Comparison of ENCODE assay signal across 31 cellular contexts in the genomic region with DNA sequence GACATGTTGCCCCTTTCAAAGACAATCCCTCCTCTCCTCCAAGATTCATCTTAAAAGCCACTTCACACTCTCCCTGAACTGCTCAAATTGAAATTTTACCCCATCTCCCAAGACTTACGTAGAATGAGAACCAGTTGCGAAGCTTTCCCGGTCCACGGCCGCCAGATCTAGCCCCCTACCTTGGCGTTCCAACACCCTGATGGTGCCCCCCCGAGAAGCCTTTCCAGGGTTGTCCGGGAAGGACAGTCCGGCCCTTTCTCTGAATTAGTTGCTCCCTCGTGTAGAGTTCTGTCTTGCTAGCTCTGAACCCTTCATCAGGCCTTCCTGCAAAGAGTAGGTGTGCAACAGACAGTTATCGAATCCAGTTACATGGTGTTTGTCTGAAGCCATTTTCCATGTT. TPM values are rescaled to one million over a fixed set of nuclear protein-coding genes. Genes with fewer than 3 reads are reported as not detected.
"Had no signal": no experiment of that assay in that cellular context is flagged by ENCODE, and none has a peak within 500 bp of the region (broad histone marks: within the 10 kb centered on the region; RNA-seq: fewer than 3 reads in every experiment).

No MANE protein-coding gene starts in this region.

- H3K4me3 Mint-ChIP-seq: activated B cell treated with CpG ODN at 0.5 μM for 24 hours; activated CD4-positive, alpha-beta memory T cell treated with anti-CD3 and anti-CD28 coated beads for 36 hours; activated CD4-positive, alpha-beta T cell treated with anti-CD3 and anti-CD28 coated beads, Interleukin-2, amount 10 ng/mL, durations not matched to agents 24 days and 14 days; activated CD8-positive, alpha-beta T cell treated with anti-CD3 and anti-CD28 coated beads for 36 hours; activated naive CD4-positive, alpha-beta T cell treated with anti-CD3 and anti-CD28 coated beads, Interleukin-2, amount 10 ng/mL, durations not matched to agents 7 days and 5 days; activated naive CD4-positive, alpha-beta T cell treated with anti-CD3 and anti-CD28 coated beads, Interleukin-2, amount 50 U/mL, for 24 hours; activated naive CD8-positive, alpha-beta T cell; activated naive CD8-positive, alpha-beta T cell treated with anti-CD3 and anti-CD28 coated beads, Interleukin-2, amount 10 ng/mL, durations not matched to agents 7 days and 5 days; activated naive CD8-positive, alpha-beta T cell treated with anti-CD3 and anti-CD28 coated beads, Interleukin-2, amount 50 U/mL, for 24 hours; activated T-cell treated with anti-CD3 and anti-CD28 coated beads, Interleukin-2, amount 50 U/mL, for 24 hours; T-helper 1 cell treated with Interleukin-12 subunit alpha and Interleukin-12 subunit beta and Interleukin-4 antibody, amounts not matched to agents 30 μg/mL and 1 μg/mL, for 36 hours; T-helper 2 cell treated with Interferon-gamma antibody and Interleukin-4, amounts not matched to agents 5 μg/mL and 100 μg/mL, for 36 hours had no signal

- H3K27ac Mint-ChIP-seq: activated B cell treated with CpG ODN at 0.5 μM for 24 hours; activated CD4-positive, alpha-beta memory T cell treated with anti-CD3 and anti-CD28 coated beads for 36 hours; activated CD4-positive, alpha-beta T cell treated with anti-CD3 and anti-CD28 coated beads, Interleukin-2, amount 10 ng/mL, durations not matched to agents 24 days and 14 days; activated CD8-positive, alpha-beta T cell treated with anti-CD3 and anti-CD28 coated beads for 36 hours; activated naive CD4-positive, alpha-beta T cell treated with anti-CD3 and anti-CD28 coated beads, Interleukin-2, amount 10 ng/mL, durations not matched to agents 7 days and 5 days; activated naive CD4-positive, alpha-beta T cell treated with anti-CD3 and anti-CD28 coated beads, Interleukin-2, amount 50 U/mL, for 24 hours; activated naive CD8-positive, alpha-beta T cell; activated naive CD8-positive, alpha-beta T cell treated with anti-CD3 and anti-CD28 coated beads, Interleukin-2, amount 10 ng/mL, durations not matched to agents 7 days and 5 days; activated naive CD8-positive, alpha-beta T cell treated with anti-CD3 and anti-CD28 coated beads, Interleukin-2, amount 50 U/mL, for 24 hours; activated T-cell treated with anti-CD3 and anti-CD28 coated beads, Interleukin-2, amount 50 U/mL, for 24 hours; activated T-helper 2 cell treated with anti-CD3 and anti-CD28 coated beads, Interferon-gamma antibody, Interleukin-2, Interleukin-4, amounts not matched to agents 10 μg/mL and 5 μg/mL and 100 μg/mL, durations not matched to agents 14 hours and 24 hours and 36 hours; T-helper 1 cell treated with Interleukin-12 subunit alpha and Interleukin-12 subunit beta and Interleukin-4 antibody, amounts not matched to agents 30 μg/mL and 1 μg/mL, for 36 hours; T-helper 2 cell treated with Interferon-gamma antibody and Interleukin-4, amounts not matched to agents 5 μg/mL and 100 μg/mL, for 36 hours had no signal

- ATAC-seq: activated CD8-positive, alpha-beta T cell treated with anti-CD3 and anti-CD28 coated beads for 36 hours; activated naive CD8-positive, alpha-beta T cell treated with anti-CD3 and anti-CD28 coated beads, Interleukin-2, amount 50 U/mL, for 24 hours; body of pancreas had no signal

- H3K4me3 ChIP-seq: body of pancreas, breast epithelium had no signal

- H3K9me3 ChIP-seq: body of pancreas, breast epithelium had no signal

- H3K27ac ChIP-seq: body of pancreas, brain microvascular endothelial cell, breast epithelium, VCaP had no signal

- H3K4me1 Mint-ChIP-seq: activated naive CD4-positive, alpha-beta T cell treated with anti-CD3 and anti-CD28 coated beads, Interleukin-2, amount 50 U/mL, for 24 hours had no signal

- H3K36me3 Mint-ChIP-seq: activated CD4-positive, alpha-beta memory T cell treated with anti-CD3 and anti-CD28 coated beads for 36 hours; activated naive CD4-positive, alpha-beta T cell treated with anti-CD3 and anti-CD28 coated beads, Interleukin-2, amount 10 ng/mL, durations not matched to agents 7 days and 5 days; activated naive CD4-positive, alpha-beta T cell treated with anti-CD3 and anti-CD28 coated beads, Interleukin-2, amount 50 U/mL, for 24 hours; activated naive CD8-positive, alpha-beta T cell treated with anti-CD3 and anti-CD28 coated beads, Interleukin-2, amount 10 ng/mL, durations not matched to agents 7 days and 5 days had no signal

- H3K4me1 ChIP-seq: body of pancreas, breast epithelium had no signal

- H3K9me3 Mint-ChIP-seq: activated B cell treated with CpG ODN at 0.5 μM for 24 hours; activated CD4-positive, alpha-beta memory T cell treated with anti-CD3 and anti-CD28 coated beads for 36 hours; activated CD4-positive, alpha-beta T cell treated with anti-CD3 and anti-CD28 coated beads, Interleukin-2, amount 10 ng/mL, durations not matched to agents 24 days and 14 days; activated CD8-positive, alpha-beta T cell treated with anti-CD3 and anti-CD28 coated beads for 36 hours; activated naive CD4-positive, alpha-beta T cell treated with anti-CD3 and anti-CD28 coated beads, Interleukin-2, amount 10 ng/mL, durations not matched to agents 7 days and 5 days; activated naive CD4-positive, alpha-beta T cell treated with anti-CD3 and anti-CD28 coated beads, Interleukin-2, amount 50 U/mL, for 24 hours; activated naive CD8-positive, alpha-beta T cell treated with anti-CD3 and anti-CD28 coated beads, Interleukin-2, amount 10 ng/mL, durations not matched to agents 7 days and 5 days; activated naive CD8-positive, alpha-beta T cell treated with anti-CD3 and anti-CD28 coated beads, Interleukin-2, amount 50 U/mL, for 24 hours; activated T-cell treated with anti-CD3 and anti-CD28 coated beads, Interleukin-2, amount 50 U/mL, for 24 hours; activated T-helper 2 cell treated with anti-CD3 and anti-CD28 coated beads, Interferon-gamma antibody, Interleukin-2, Interleukin-4, amounts not matched to agents 10 μg/mL and 5 μg/mL and 100 μg/mL, durations not matched to agents 14 hours and 24 hours and 36 hours; T-helper 1 cell treated with Interleukin-12 subunit alpha and Interleukin-12 subunit beta and Interleukin-4 antibody, amounts not matched to agents 30 μg/mL and 1 μg/mL, for 36 hours; T-helper 2 cell treated with Interferon-gamma antibody and Interleukin-4, amounts not matched to agents 5 μg/mL and 100 μg/mL, for 36 hours had no signal

- H3K27me3 Mint-ChIP-seq: activated B cell treated with CpG ODN at 0.5 μM for 24 hours; activated CD4-positive, alpha-beta memory T cell treated with anti-CD3 and anti-CD28 coated beads for 36 hours; activated naive CD4-positive, alpha-beta T cell treated with anti-CD3 and anti-CD28 coated beads, Interleukin-2, amount 50 U/mL, for 24 hours; activated naive CD8-positive, alpha-beta T cell; activated naive CD8-positive, alpha-beta T cell treated with anti-CD3 and anti-CD28 coated beads, Interleukin-2, amount 50 U/mL, for 24 hours; activated T-cell treated with anti-CD3 and anti-CD28 coated beads, Interleukin-2, amount 50 U/mL, for 24 hours had no signal

- H3K27me3 ChIP-seq: body of pancreas, brain microvascular endothelial cell, breast epithelium had no signal

- DNase-seq: activated B cell treated with CpG ODN at 0.5 μM for 24 hours; activated CD4-positive, alpha-beta memory T cell treated with anti-CD3 and anti-CD28 coated beads for 36 hours; activated CD4-positive, alpha-beta T cell treated with anti-CD3 and anti-CD28 coated beads for 4 hours; activated CD4-positive, alpha-beta T cell treated with anti-CD3 and anti-CD28 coated beads, Interleukin-2, amount 10 ng/mL, durations not matched to agents 24 days and 14 days; activated CD4-positive, alpha-beta T cell treated with anti-CD3 and anti-CD28 coated beads, Interleukin-2, amount 50 U/mL, for 1 hour; activated CD4-positive, alpha-beta T cell treated with anti-CD3 and anti-CD28 coated beads, Interleukin-2, amount 50 U/mL, for 4 hours; activated CD4-positive, CD25-positive, alpha-beta regulatory T cell treated with anti-CD3 and anti-CD28 coated beads, Interleukin-2, amount 50 U/mL, for 72 hours; activated CD8-positive, alpha-beta memory T cell treated with anti-CD3 and anti-CD28 coated beads, Interleukin-2, amount 50 U/mL, for 4 hours; activated CD8-positive, alpha-beta T cell treated with anti-CD3 and anti-CD28 coated beads for 36 hours; activated effector memory CD4-positive, alpha-beta T cell treated with Interleukin-2 at 50 U/mL for 16 hours; activated gamma-delta T cell; activated naive CD4-positive, alpha-beta T cell treated with anti-CD3 and anti-CD28 coated beads, Interleukin-2, amount 10 ng/mL, durations not matched to agents 7 days and 5 days; activated naive CD4-positive, alpha-beta T cell treated with Interleukin-2 at 50 U/mL for 16 hours; activated naive CD8-positive, alpha-beta T cell treated with anti-CD3 and anti-CD28 coated beads, Interleukin-2, amount 10 ng/mL, durations not matched to agents 7 days and 5 days; activated naive CD8-positive, alpha-beta T cell treated with anti-CD3 and anti-CD28 coated beads, Interleukin-2, amount 50 U/mL, for 24 hours; activated T-cell treated with anti-CD3 and anti-CD28 coated beads, Interleukin-2, amount 50 U/mL, for 24 hours; activated T-cell treated with anti-CD3 and anti-CD28 coated beads, Interleukin-2, amount 50 U/mL, for 48 hours; body of pancreas; brain microvascular endothelial cell; central memory CD4-positive, alpha-beta T cell; T-helper 1 cell; T-helper 2 cell; T-helper 9 cell had no signal

- H3K36me3 ChIP-seq: brain microvascular endothelial cell, breast epithelium had no signal

RNA-seq across cellular contexts. Expression of a gene that starts 60.0 kb away (rescaled TPM):
- total RNA-seq: body of pancreas had no signal
- polyA plus RNA-seq: aorta had no signal
